ENCODE assay signal across 8 cellular contexts in genomic region chr1:23958810-23959460, GRCh38. TPM values are rescaled to one million over a fixed set of nuclear protein-coding genes. Genes with fewer than 3 reads are reported as not detected.
DNase-seq lines count a peak whose midpoint lies in the region; ATAC-seq, FAIRE-seq and TF ChIP-seq lines count a peak whose summit lies in the region.

No MANE protein-coding gene starts in this region.

- H3K27me3 ChIP-seq in GM23248 (replicated peaks; ENCODE audit: insufficient read depth), result no peaks in the 10 kb centered on the region
- no peaks in the 10 kb centered on the region for H3K27me3 ChIP-seq in Karpas-422 (ENCODE audit: low read length)

- ATAC-seq in stimulated activated naive CD8-positive, alpha-beta T cell treated with anti-CD3 and anti-CD28 coated beads, Interleukin-15, amount 100 ng/mL, for 72 hours, result peak; percentile 88

- 1 to 4% methylated on average over 24 to 30 of the region's 30 CpGs for WGBS in GM23248 (ENCODE audit: low coverage in 1 of 2, low lambda C conversion rate in 2 of 2, missing lambda C conversion rate in 2 of 2), 2 experiments

- TF ChIP-seq CTCF in nephron (IDR thresholded peaks at IDR 0.05; ENCODE audit: unreplicated experiment in 3 of 3), result peak; percentile 22 to 40 (median 26)

- no peaks in the 10 kb centered on the region for H3K9me3 Mint-ChIP-seq in activated T-helper 1 cell treated with anti-CD3 and anti-CD28 coated beads, Interleukin-12 subunit alpha, Interleukin-12 subunit beta, Interleukin-2, Interleukin-4 antibody, amounts not matched to agents 30 ng/mL and 10 ng/mL and 1 ng/mL, durations not matched to agents 14 hours and 24 hours and 36 hours
- no peaks in the 10 kb centered on the region for H3K9me3 Mint-ChIP-seq in nephron
- H3K9me3 Mint-ChIP-seq in stimulated activated naive CD8-positive, alpha-beta T cell treated with anti-CD3 and anti-CD28 coated beads, Interleukin-15, amount 100 ng/mL, for 72 hours, result no peaks in the 10 kb centered on the region

- H3K9ac ChIP-seq in GM23248 (peak overlapping the region; percentile 98), Karpas-422 (ENCODE audit: low read length) (peak overlapping the region; percentile 91)

- H3K27me3 Mint-ChIP-seq in activated T-helper 1 cell treated with anti-CD3 and anti-CD28 coated beads, Interleukin-12 subunit alpha, Interleukin-12 subunit beta, Interleukin-2, Interleukin-4 antibody, amounts not matched to agents 30 ng/mL and 10 ng/mL and 1 ng/mL, durations not matched to agents 14 hours and 24 hours and 36 hours (ENCODE audit: insufficient read depth), result no peaks in the 10 kb centered on the region
- H3K27me3 Mint-ChIP-seq in nephron (ENCODE audit: low read depth), result no peaks in the 10 kb centered on the region
- no peaks in the 10 kb centered on the region for H3K27me3 Mint-ChIP-seq in stimulated activated naive CD8-positive, alpha-beta T cell treated with anti-CD3 and anti-CD28 coated beads, Interleukin-15, amount 100 ng/mL, for 72 hours

- H3K9me3 ChIP-seq in GM23248 (ENCODE audit: low read depth) (no peaks in the 10 kb centered on the region), Karpas-422 (ENCODE audit: low read length) (no peaks in the 10 kb centered on the region)

- H3K4me1 Mint-ChIP-seq in activated T-helper 1 cell treated with anti-CD3 and anti-CD28 coated beads, Interleukin-12 subunit alpha, Interleukin-12 subunit beta, Interleukin-2, Interleukin-4 antibody, amounts not matched to agents 30 ng/mL and 10 ng/mL and 1 ng/mL, durations not matched to agents 14 hours and 24 hours and 36 hours (ENCODE audit: low read depth), result peaks cover 66% of the 10 kb centered on the region
- peaks cover 45% of the 10 kb centered on the region for H3K4me1 Mint-ChIP-seq in nephron
- peaks cover 53% of the 10 kb centered on the region for H3K4me1 Mint-ChIP-seq in stimulated activated naive CD8-positive, alpha-beta T cell treated with anti-CD3 and anti-CD28 coated beads, Interleukin-15, amount 100 ng/mL, for 72 hours

- H3K36me3 Mint-ChIP-seq in activated T-helper 1 cell treated with anti-CD3 and anti-CD28 coated beads, Interleukin-12 subunit alpha, Interleukin-12 subunit beta, Interleukin-2, Interleukin-4 antibody, amounts not matched to agents 30 ng/mL and 10 ng/mL and 1 ng/mL, durations not matched to agents 14 hours and 24 hours and 36 hours (ENCODE audit: low read depth), result peaks cover 30% of the 10 kb centered on the region
- H3K36me3 Mint-ChIP-seq in nephron (ENCODE audit: low read depth), result peaks cover 36% of the 10 kb centered on the region

- peak; percentile 80 for FAIRE-seq in RCC 7860 (lab: Jason Lieb, UNC)

- peak overlapping the region; percentile 99 for H3K4me3 Mint-ChIP-seq in activated T-helper 1 cell treated with anti-CD3 and anti-CD28 coated beads, Interleukin-12 subunit alpha, Interleukin-12 subunit beta, Interleukin-2, Interleukin-4 antibody, amounts not matched to agents 30 ng/mL and 10 ng/mL and 1 ng/mL, durations not matched to agents 14 hours and 24 hours and 36 hours
- peak overlapping the region; percentile 89 to 100 (median 100) for H3K4me3 Mint-ChIP-seq in nephron
- peak overlapping the region; percentile 98 to 100 for H3K4me3 Mint-ChIP-seq in stimulated activated naive CD8-positive, alpha-beta T cell treated with anti-CD3 and anti-CD28 coated beads, Interleukin-15, amount 100 ng/mL, for 72 hours

- peak overlapping the region; percentile 80 for H2AFZ ChIP-seq in GM23248
- H2AFZ ChIP-seq in Karpas-422 (ENCODE audit: low read length), result no peak overlapping the region; the same call in 1 of the 2 replicates

- H3K36me3 ChIP-seq in GM23248 (ENCODE audit: low read depth) (peaks cover 21% of the 10 kb centered on the region), Karpas-422 (ENCODE audit: insufficient read depth, low read length) (peaks cover 17% of the 10 kb centered on the region; the same call in 1 of the 2 replicates)

- peak overlapping the region; percentile 100 for H3K27ac Mint-ChIP-seq in activated T-helper 1 cell treated with anti-CD3 and anti-CD28 coated beads, Interleukin-12 subunit alpha, Interleukin-12 subunit beta, Interleukin-2, Interleukin-4 antibody, amounts not matched to agents 30 ng/mL and 10 ng/mL and 1 ng/mL, durations not matched to agents 14 hours and 24 hours and 36 hours
- peak overlapping the region; percentile 99 to 100 (median 100) for H3K27ac Mint-ChIP-seq in nephron
- peak overlapping the region; percentile 100 for H3K27ac Mint-ChIP-seq in stimulated activated naive CD8-positive, alpha-beta T cell treated with anti-CD3 and anti-CD28 coated beads, Interleukin-15, amount 100 ng/mL, for 72 hours

- DNase-seq in EH (ENCODE audit: low read depth) (peak; percentile 93), GM23248 (peak; percentile 93), Karpas-422 (peak; percentile 99), RCC 7860 (ENCODE audit: low spot score) (peak; percentile 95), fibroblast of peridontal ligament (ENCODE audit: extremely low read depth) (peak; percentile 80)
- peak; percentile 90 for DNase-seq in activated T-helper 1 cell treated with anti-CD3 and anti-CD28 coated beads, Interleukin-12 subunit alpha, Interleukin-12 subunit beta, Interleukin-2, Interleukin-4 antibody, amounts not matched to agents 30 ng/mL and 10 ng/mL and 1 ng/mL, durations not matched to agents 14 hours and 24 hours and 36 hours (ENCODE audit: low spot score)
- DNase-seq in stimulated activated naive CD8-positive, alpha-beta T cell treated with anti-CD3 and anti-CD28 coated beads, Interleukin-15, amount 100 ng/mL, for 72 hours, result peak; percentile 92 to 96

- in situ Hi-C loops in GM23248 (cut with MboI), result no loop called here

- intact Hi-C loops in activated T-helper 1 cell treated with anti-CD3 and anti-CD28 coated beads, Interleukin-12 subunit alpha, Interleukin-12 subunit beta, Interleukin-2, Interleukin-4 antibody, amounts not matched to agents 30 ng/mL and 10 ng/mL and 1 ng/mL, durations not matched to agents 14 hours and 24 hours and 36 hours (cut with micrococcal nuclease), result loop anchor here (1.0 to 5.0 kb wide), 9 partner anchors 10 to 788 kb away; partner anchors contain the start of genes CLIC4, GALE, HMGCL and RCAN3

- H3K4me2 ChIP-seq in GM23248 (ENCODE audit: unreplicated experiment) (peak overlapping the region; percentile 93), Karpas-422 (ENCODE audit: low read depth, low read length, poor library complexity, severe bottlenecking) (peak overlapping the region; percentile 69)

- H3K27ac ChIP-seq in GM23248 (peak overlapping the region; percentile 97), Karpas-422 (ENCODE audit: low read length) (peak overlapping the region; percentile 93)

- H3K79me2 ChIP-seq in GM23248 (ENCODE audit: insufficient read depth) (peaks cover 31% of the 10 kb centered on the region), Karpas-422 (ENCODE audit: low read length) (peaks cover 20% of the 10 kb centered on the region)

- peaks cover 42% of the 10 kb centered on the region for H3F3A ChIP-seq in GM23248 (ENCODE audit: insufficient read depth)

- H3K4me3 ChIP-seq in GM23248 (peak overlapping the region; percentile 95), Karpas-422 (ENCODE audit: low read length) (peak overlapping the region; percentile 93)

- H4K20me1 ChIP-seq in GM23248 (ENCODE audit: insufficient read depth) (no peaks in the 10 kb centered on the region), Karpas-422 (ENCODE audit: insufficient read depth, low read depth, low read length) (no peaks in the 10 kb centered on the region)

- H3K9me2 ChIP-seq in GM23248 (ENCODE audit: insufficient read depth) (no peaks in the 10 kb centered on the region), Karpas-422 (replicated peaks; ENCODE audit: insufficient read depth, low read length) (no peaks in the 10 kb centered on the region)

- H3K4me1 ChIP-seq in GM23248 (ENCODE audit: insufficient read depth) (peaks cover 39% of the 10 kb centered on the region), Karpas-422 (ENCODE audit: low read length) (peaks cover 41% of the 10 kb centered on the region)

RNA-seq across cellular contexts. Expression of gene PNRC2, which starts 0.7 kb away (rescaled TPM):
- total RNA-seq in GM23248 (2014; rRNA removed; shearing (Covaris generic)), result 77.3 and 77.9 TPM in 2 replicates
- polyA plus RNA-seq in GM23248 (2016; fragmentation: Nextera tagmentation; extraction: Ambion mirVana), result 67.4 and 71.2 TPM in 2 replicates
- total RNA-seq in Karpas-422 (2014; rRNA removed; shearing (Covaris generic); ENCODE audit: low replicate concordance), result 114 and 140 TPM in 2 replicates
- total RNA-seq in activated T-helper 1 cell treated with anti-CD3 and anti-CD28 coated beads, Interleukin-12 subunit alpha, Interleukin-12 subunit beta, Interleukin-2, Interleukin-4 antibody, amounts not matched to agents 30 ng/mL and 10 ng/mL and 1 ng/mL, durations not matched to agents 14 hours and 24 hours and 36 hours, result 112 and 134 TPM in 2 replicates

RNA-seq across cellular contexts. Expression of gene SRSF10, which starts 21.2 kb away (rescaled TPM):
- 81.7 and 99.4 TPM in 2 replicates for total RNA-seq in GM23248 (2014; rRNA removed; shearing (Covaris generic))
- 111 and 121 TPM in 2 replicates for polyA plus RNA-seq in GM23248 (2016; fragmentation: Nextera tagmentation; extraction: Ambion mirVana)
- total RNA-seq in Karpas-422 (2014; rRNA removed; shearing (Covaris generic); ENCODE audit: low replicate concordance), result 87.6 and 150 TPM in 2 replicates
- total RNA-seq in activated T-helper 1 cell treated with anti-CD3 and anti-CD28 coated beads, Interleukin-12 subunit alpha, Interleukin-12 subunit beta, Interleukin-2, Interleukin-4 antibody, amounts not matched to agents 30 ng/mL and 10 ng/mL and 1 ng/mL, durations not matched to agents 14 hours and 24 hours and 36 hours, result 238 and 243 TPM in 2 replicates

RNA-seq across cellular contexts. Expression of gene CNR2, which starts 45.8 kb away (rescaled TPM):
- total RNA-seq in GM23248 (2014; rRNA removed; shearing (Covaris generic)), result not detected in 2 replicates
- not detected in 2 replicates for polyA plus RNA-seq in GM23248 (2016; fragmentation: Nextera tagmentation; extraction: Ambion mirVana)
- total RNA-seq in Karpas-422 (2014; rRNA removed; shearing (Covaris generic); ENCODE audit: low replicate concordance), result 16.4 and 18.9 TPM in 2 replicates
- total RNA-seq in activated T-helper 1 cell treated with anti-CD3 and anti-CD28 coated beads, Interleukin-12 subunit alpha, Interleukin-12 subunit beta, Interleukin-2, Interleukin-4 antibody, amounts not matched to agents 30 ng/mL and 10 ng/mL and 1 ng/mL, durations not matched to agents 14 hours and 24 hours and 36 hours, result not detected in 2 replicates

Comparison
In these comparisons a context has a peak if more than half of its experiments do, and no peak if none do; other contexts are left out.
1. Peak in every context shown above with its lines: DNase-seq, ATAC-seq, H3K4me3 ChIP-seq and H3K27ac ChIP-seq.
2. RNA of gene CNR2, which starts 45.8 kb away (total RNA-seq): 16.4 to 18.9 TPM in Karpas-422; not detected in GM23248 and not detected in activated T-helper 1 cell treated with anti-CD3 and anti-CD28 coated beads, Interleukin-12 subunit alpha, Interleukin-12 subunit beta, Interleukin-2, Interleukin-4 antibody, amounts not matched to agents 30 ng/mL and 10 ng/mL and 1 ng/mL, durations not matched to agents 14 hours and 24 hours and 36 hours; every median in the first group is over 10 times any median in the second.